ENCODE assay signal across 17 cellular contexts in genomic region chr18:51108330-51108729, GRCh38.
DNase-seq lines count a peak whose midpoint lies in the region; ATAC-seq, FAIRE-seq and TF ChIP-seq lines count a peak whose summit lies in the region.
"Had no signal": no experiment of that assay in that cellular context is flagged by ENCODE, and none has a peak within 500 bp of the region (broad histone marks: within the 10 kb centered on the region; RNA-seq: fewer than 3 reads in every experiment).

No MANE protein-coding gene starts in this region.

- TF ChIP-seq CTCF in HEK293 (tag by site-specific recombination; IDR thresholded peaks at IDR 0.05) (no peak), endothelial cell of umbilical vein (IDR thresholded peaks at IDR 0.05; ENCODE audit: extremely low read depth in 1 of 2, insufficient read depth in 1 of 2, low read depth in 1 of 2, low read length in 2 of 2) (no peak), osteoblast (IDR thresholded peaks at IDR 0.05; ENCODE audit: extremely low read depth, low read depth, low read length) (no peak), HepG2 (CRISPR knock-in tag; IDR thresholded peaks at IDR 0.05) (no peak)

- H3K79me2 ChIP-seq in endothelial cell of umbilical vein (ENCODE audit: control insufficient read depth, insufficient read depth, low read length): no peaks in the 10 kb centered on the region
- no peaks in the 10 kb centered on the region for H3K79me2 ChIP-seq in osteoblast (ENCODE audit: insufficient read depth, low read length)
- no peaks in the 10 kb centered on the region for H3K79me2 ChIP-seq in HepG2 (ENCODE audit: insufficient read depth, low read length)

- peaks cover 16% of the 10 kb centered on the region for H3K4me1 Mint-ChIP-seq in activated T-cell treated with anti-CD3 and anti-CD28 coated beads, Interleukin-2, amount 50 U/mL, for 24 hours (ENCODE audit: low read depth)

- TF ChIP-seq RAD21 in HepG2 (CRISPR knock-in tag; IDR thresholded peaks at IDR 0.05): no peak

- H3K4me2 ChIP-seq in endothelial cell of umbilical vein (ENCODE audit: insufficient read depth, low read length): no peak overlapping the region
- no peak overlapping the region for H3K4me2 ChIP-seq in osteoblast (ENCODE audit: insufficient read depth, low read length)
- no peak overlapping the region for H3K4me2 ChIP-seq in HepG2 (ENCODE audit: low read depth, low read length)

- in situ Hi-C loops in HepG2 (cut with HindIII; ENCODE audit: extremely low pct_ligation_motif_present, low pct_unique_long_range_greater_than_20kb): loop anchor here (5.0 to 25.0 kb wide), 4 partner anchors 274 to 1579 kb away; no protein-coding TSS in a partner anchor

- no peaks in the 10 kb centered on the region for H3K9me3 ChIP-seq in HEK293 (ENCODE audit: control insufficient read depth, insufficient read depth, low read depth, low read length)
- no peaks in the 10 kb centered on the region for H3K9me3 ChIP-seq in endothelial cell of umbilical vein (replicated peaks; ENCODE audit: control insufficient read depth, insufficient read depth, low read length)
- H3K9me3 ChIP-seq in osteoblast (ENCODE audit: low read depth, low read length): no peaks in the 10 kb centered on the region
- no peaks in the 10 kb centered on the region for H3K9me3 ChIP-seq in HepG2 (ENCODE audit: low read length)

- no peaks in the 10 kb centered on the region for H3K36me3 Mint-ChIP-seq in activated T-cell treated with anti-CD3 and anti-CD28 coated beads, Interleukin-2, amount 50 U/mL, for 24 hours (ENCODE audit: low read depth)
- H3K36me3 Mint-ChIP-seq: IgD-negative memory B cell had no signal

- TF ChIP-seq POLR2A in endothelial cell of umbilical vein (IDR thresholded peaks at IDR 0.05; ENCODE audit: low read depth, low read length) (no peak), HepG2 (IDR thresholded peaks at IDR 0.05; ENCODE audit: insufficient read depth in 1 of 2, low read depth in 2 of 2, low read length in 2 of 2) (no peak)

- dilution Hi-C loops in endothelial cell of umbilical vein (cut with MboI; ENCODE audit: extremely low pct_ligation_motif_present, low sequenced_read_pairs): no loop called here

- H3K4me1 ChIP-seq in HEK293 (ENCODE audit: control insufficient read depth, insufficient read depth, low read length) (no peaks in the 10 kb centered on the region), endothelial cell of umbilical vein (ENCODE audit: control insufficient read depth, extremely low read depth, insufficient read depth, low read length) (peaks cover 9% of the 10 kb centered on the region), osteoblast (ENCODE audit: insufficient read depth, low read length) (no peaks in the 10 kb centered on the region), HepG2 (ENCODE audit: insufficient read depth, low read length) (peaks cover 10% of the 10 kb centered on the region)

- no peaks in the 10 kb centered on the region for H3K36me3 ChIP-seq in HEK293 (ENCODE audit: control insufficient read depth in 2 of 2, insufficient read depth in 1 of 2, low read length in 2 of 2)
- no peaks in the 10 kb centered on the region for H3K36me3 ChIP-seq in endothelial cell of umbilical vein (ENCODE audit: control insufficient read depth in 2 of 2, extremely low read depth in 1 of 2, insufficient read depth in 2 of 2, low read length in 2 of 2)
- H3K36me3 ChIP-seq in osteoblast (ENCODE audit: insufficient read depth, low read length): no peaks in the 10 kb centered on the region
- H3K36me3 ChIP-seq in HepG2 (replicated peaks in 1 of 2; ENCODE audit: control insufficient read depth in 1 of 2, insufficient read depth in 2 of 2, low read length in 2 of 2): no peaks in the 10 kb centered on the region

- H2AFZ ChIP-seq in endothelial cell of umbilical vein (ENCODE audit: low read depth, low read length) (peak overlapping the region; percentile 79), osteoblast (ENCODE audit: low read length) (no peak overlapping the region), HepG2 (ENCODE audit: low read length) (no peak overlapping the region)

- intact Hi-C loops in endothelial cell of umbilical vein (cut with micrococcal nuclease): no loop called here
- intact Hi-C loops in HepG2 (cut with micrococcal nuclease; ENCODE audit: unreplicated experiment): no loop called here

- 63% methylated on average over 5 of the region's 5 CpGs for WGBS in HepG2 (ENCODE audit: low lambda C conversion rate)

- CTCF ChIA-PET in HEK293 (lab: Yijun Ruan, JAX): interaction anchor here (0.6 to 1.5 kb wide), 3 partner anchors 27 to 288 kb away, joined by 4 to 14 read pairs (median 4); partner anchors contain the start of gene MRO
- CTCF ChIA-PET in endothelial cell of umbilical vein (lab: Charles Lee): interaction anchor here (1.0 to 1.7 kb wide), 4 partner anchors 10 to 289 kb away, joined by 3 to 6 read pairs (median 4); no protein-coding TSS in a partner anchor
- CTCF ChIA-PET in HepG2 (lab: Yijun Ruan, JAX; ENCODE audit: low intra/inter-chr PET ratio, low total read pairs): no interaction called here

- H3K27me3 ChIP-seq in endothelial cell of umbilical vein (ENCODE audit: control insufficient read depth in 2 of 2, insufficient read depth in 2 of 2, low read length in 2 of 2): no peaks in the 10 kb centered on the region
- no peaks in the 10 kb centered on the region for H3K27me3 ChIP-seq in osteoblast (ENCODE audit: insufficient read depth, low read length)
- no peaks in the 10 kb centered on the region for H3K27me3 ChIP-seq in HepG2 (ENCODE audit: control insufficient read depth in 1 of 2, insufficient read depth in 2 of 2, low read length in 2 of 2)

- no peak for TF ChIP-seq EP300 in HepG2 (IDR thresholded peaks at IDR 0.05; ENCODE audit: low read depth in 2 of 2, low read length in 2 of 2)
- TF ChIP-seq EP300 in HepG2 (CRISPR knock-in tag; IDR thresholded peaks at IDR 0.05; ENCODE audit: borderline replicate concordance): no peak

- ATAC-seq in HepG2 (no peak), HG03571 (IDR thresholded peaks at IDR 0.05; ENCODE audit: unreplicated experiment) (no peak)

- H3K4me3 ChIP-seq in HEK293 (ENCODE audit: low read depth, low read length): no peak overlapping the region
- no peak overlapping the region for H3K4me3 ChIP-seq in endothelial cell of umbilical vein (replicated peaks in 1 of 3; ENCODE audit: insufficient read depth in 1 of 3, low read depth in 1 of 3, low read length in 3 of 3)
- H3K4me3 ChIP-seq in osteoblast (ENCODE audit: insufficient read depth, low read length): no peak overlapping the region
- H3K4me3 ChIP-seq in HepG2 (replicated peaks in 1 of 3; ENCODE audit: insufficient read depth in 1 of 3, low read depth in 2 of 3, low read length in 3 of 3): no peak overlapping the region

- no peaks in the 10 kb centered on the region for H3K9me3 Mint-ChIP-seq in activated T-cell treated with anti-CD3 and anti-CD28 coated beads, Interleukin-2, amount 50 U/mL, for 24 hours
- H3K9me3 Mint-ChIP-seq: CD4-positive, alpha-beta T cell had no signal

- BruUV-seq in endothelial cell of umbilical vein (replicated peaks; lab: Mats Ljungman, UMichigan): no TSS peak
- BruUV-seq in HepG2 (replicated peaks; lab: Mats Ljungman, UMichigan): no TSS peak

- POLR2A ChIA-PET in HEK293 (lab: Yijun Ruan, JAX): no interaction called here
- POLR2A ChIA-PET in endothelial cell of umbilical vein (lab: Charles Lee): no interaction called here
- POLR2A ChIA-PET in HepG2 (lab: Yijun Ruan, JAX): no interaction called here

- no peaks in the 10 kb centered on the region for H3K9me1 ChIP-seq in endothelial cell of umbilical vein (replicated peaks; ENCODE audit: control insufficient read depth, extremely low read depth, insufficient read depth, low read length)

- no peak overlapping the region for H3K4me3 Mint-ChIP-seq in activated T-cell treated with anti-CD3 and anti-CD28 coated beads, Interleukin-2, amount 50 U/mL, for 24 hours
- H3K4me3 Mint-ChIP-seq: B cell; CD4-positive, alpha-beta T cell had no signal

- H3K9ac ChIP-seq in endothelial cell of umbilical vein (replicated peaks; ENCODE audit: extremely low read depth, insufficient read depth, low read length): no peak overlapping the region
- H3K9ac ChIP-seq in HepG2 (ENCODE audit: insufficient read depth, low read depth, low read length): no peak overlapping the region

- DNase-seq in activated T-cell treated with anti-CD3 and anti-CD28 coated beads, Interleukin-2, amount 50 U/mL, for 24 hours: no peak
- DNase-seq in activated T-cell treated with anti-CD3 and anti-CD28 coated beads for 4 hours: no peak
- DNase-seq in endothelial cell of umbilical vein (ENCODE audit: low read depth, low spot score): no peak
- DNase-seq in osteoblast (ENCODE audit: insufficient read length, low spot score, missing footprints): peak; percentile 38
- no peak for DNase-seq in HepG2 (ENCODE audit: low spot score)
- DNase-seq in DMS 273 treated with DMSO at 0.1 percent for 48 hours (lab: John Stamatoyannopoulos, UW): no peak
- DNase-seq: C1 segment of cervical spinal cord; CD4-positive, alpha-beta T cell; COR-L47; GF-D8 had no signal

- peak overlapping the region; percentile 69 for H3K27ac Mint-ChIP-seq in activated T-cell treated with anti-CD3 and anti-CD28 coated beads, Interleukin-2, amount 50 U/mL, for 24 hours
- H3K27ac Mint-ChIP-seq: B cell; CD4-positive, alpha-beta T cell; IgD-negative memory B cell had no signal

- H3K27ac ChIP-seq in HEK293 (ENCODE audit: extremely low read depth, low read depth, low read length) (no peak overlapping the region), endothelial cell of umbilical vein (ENCODE audit: insufficient read depth, low read depth, low read length) (no peak overlapping the region), osteoblast (ENCODE audit: low read depth, low read length) (no peak overlapping the region), HepG2 (ENCODE audit: extremely low read length, insufficient read depth, low read length) (no peak overlapping the region)

- H4K20me1 ChIP-seq in endothelial cell of umbilical vein (replicated peaks; ENCODE audit: control insufficient read depth, extremely low read depth, insufficient read depth, low read length) (no peaks in the 10 kb centered on the region), osteoblast (ENCODE audit: insufficient read depth, low read length) (no peaks in the 10 kb centered on the region), HepG2 (ENCODE audit: insufficient read depth, low read length) (no peaks in the 10 kb centered on the region)

- FAIRE-seq in endothelial cell of umbilical vein (lab: Jason Lieb, UNC) (no peak), HepG2 (lab: Jason Lieb, UNC) (no peak)
- FAIRE-seq: A204.1, GM19239, H1 had no signal

- H3K27me3 Mint-ChIP-seq in activated T-cell treated with anti-CD3 and anti-CD28 coated beads, Interleukin-2, amount 50 U/mL, for 24 hours: no peaks in the 10 kb centered on the region
- H3K27me3 Mint-ChIP-seq: B cell; CD4-positive, alpha-beta T cell; IgD-negative memory B cell had no signal

TF ChIP-seq in HEK293, 187 proteins besides CTCF, POLR2A, EP300 and RAD21 (continues in another document):
- no peak for TF ChIP-seq ZBTB21 (tag by site-specific recombination; IDR thresholded peaks at IDR 0.05)
- TF ChIP-seq ZNF24 (tag by site-specific recombination; IDR thresholded peaks at IDR 0.05): no peak

TF ChIP-seq in endothelial cell of umbilical vein, 7 proteins besides CTCF, POLR2A, EP300 and RAD21:
- no peak for TF ChIP-seq GATA2 (IDR thresholded peaks at IDR 0.05; ENCODE audit: insufficient read depth, insufficient read length, low read depth, low read length)

TF ChIP-seq in HepG2, 621 proteins besides CTCF, POLR2A, EP300 and RAD21 (continues in another document):
- TF ChIP-seq CREB1 (IDR thresholded peaks at IDR 0.05): no peak
- TF ChIP-seq CREB1 (CRISPR knock-in tag; IDR thresholded peaks at IDR 0.05): no peak
